ENCODE assay signal across 38 cellular contexts in the genomic region with DNA sequence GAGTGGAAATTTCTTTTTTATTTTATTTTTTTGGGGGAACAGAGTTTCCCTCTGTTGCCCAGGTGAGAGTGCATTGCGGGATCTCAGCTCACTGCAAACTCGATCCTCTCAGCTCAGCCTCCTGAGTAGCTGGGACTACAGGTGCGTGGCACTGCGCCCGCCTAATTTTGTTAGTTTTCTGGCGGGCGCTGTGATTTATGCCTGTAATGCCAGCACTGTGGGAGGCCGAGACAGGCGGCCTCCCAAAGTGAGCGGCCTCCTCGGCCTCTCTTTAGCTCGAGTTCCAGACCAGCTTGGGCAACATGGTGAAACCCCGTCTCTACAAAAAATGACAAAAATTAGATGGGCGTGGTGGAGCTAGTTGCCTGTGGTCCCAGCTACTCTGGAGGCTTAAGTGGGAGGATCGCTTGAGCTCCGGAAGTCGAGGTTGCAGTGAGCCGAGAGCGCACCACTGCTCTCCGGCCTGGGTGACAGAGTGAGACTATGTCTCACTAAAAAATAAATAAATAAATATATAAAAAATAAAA. TPM values are rescaled to one million over a fixed set of nuclear protein-coding genes. Genes with fewer than 3 reads are reported as not detected.
"Had no signal": no experiment of that assay in that cellular context is flagged by ENCODE, and none has a peak within 500 bp of the region (broad histone marks: within the 10 kb centered on the region; RNA-seq: fewer than 3 reads in every experiment).

No MANE protein-coding gene starts in this region.

- H3K27ac Mint-ChIP-seq: activated CD8-positive, alpha-beta T cell treated with anti-CD3 and anti-CD28 coated beads for 36 hours; activated T-helper 2 cell treated with anti-CD3 and anti-CD28 coated beads, Interferon-gamma antibody, Interleukin-2, Interleukin-4, amounts not matched to agents 10 μg/mL and 5 μg/mL and 100 μg/mL, durations not matched to agents 14 hours and 24 hours and 36 hours; stimulated activated naive B cell treated with anti-CD40 and anti-IgM and Interleukin-4, amounts not matched to agents 10 μg/mL and 1 μg/mL and 100 μg/mL, for 72 hours had no signal

- H3K9me3 ChIP-seq: gastroesophageal sphincter, mucosa of descending colon, pancreas, prostate gland, sigmoid colon, suprapubic skin, tibial artery had no signal

- H3K27me3 Mint-ChIP-seq: activated B cell treated with CpG ODN at 0.5 μM for 24 hours; activated CD8-positive, alpha-beta T cell treated with anti-CD3 and anti-CD28 coated beads for 36 hours; activated naive CD8-positive, alpha-beta T cell; stimulated activated naive B cell treated with anti-CD40 and anti-IgM and Interleukin-4, amounts not matched to agents 10 μg/mL and 1 μg/mL and 100 μg/mL, for 72 hours had no signal

- H3K4me3 ChIP-seq: gastroesophageal sphincter, mucosa of descending colon, pancreas, prostate gland, sigmoid colon, suprapubic skin, tibial artery had no signal

- H3K4me3 Mint-ChIP-seq: stimulated activated naive B cell treated with anti-CD40 and anti-IgM and Interleukin-4, amounts not matched to agents 10 μg/mL and 1 μg/mL and 100 μg/mL, for 72 hours had no signal

- ATAC-seq: activated CD8-positive, alpha-beta T cell treated with anti-CD3 and anti-CD28 coated beads for 36 hours; activated T-cell treated with anti-CD3 and anti-CD28 coated beads, Interleukin-2, amount 50 U/mL, for 4 hours; gastroesophageal sphincter; left cardiac atrium; left ventricle myocardium superior; mucosa of descending colon; pancreas; stimulated activated naive B cell treated with anti-CD40 and anti-IgM and Interleukin-4, amounts not matched to agents 10 μg/mL and 1 μg/mL and 100 μg/mL, for 72 hours had no signal

- DNase-seq: activated B cell treated with CpG ODN at 0.5 μM for 24 hours; activated CD4-positive, alpha-beta T cell treated with anti-CD3 and anti-CD28 coated beads, Interleukin-2, amount 50 U/mL, for 1 hour; activated CD8-positive, alpha-beta T cell treated with anti-CD3 and anti-CD28 coated beads for 36 hours; activated T-cell treated with anti-CD3 and anti-CD28 coated beads, Interleukin-2, amount 50 U/mL, for 4 hours; anterior cingulate cortex; cortex of kidney; hippocampal formation; left cardiac atrium; left ventricle myocardium superior; mucosa of descending colon; nucleus accumbens; pancreas; sigmoid colon; small intestine; stimulated activated CD4-positive, alpha-beta T cell treated with anti-CD3 and anti-CD28 coated beads, Interleukin-1b, Interleukin-23, amount 100 ng/mL, for 48 hours; stimulated activated CD4-positive, alpha-beta T cell treated with anti-CD3 and anti-CD28 coated beads, Interleukin-4, amount 100 ng/mL, for 4 hours; stimulated activated CD8-positive, alpha-beta memory T cell treated with anti-CD3 and anti-CD28 coated beads, Interleukin-4, amount 100 ng/mL, for 48 hours; stimulated activated naive B cell treated with anti-CD40 and anti-IgM and Interleukin-4, amounts not matched to agents 10 μg/mL and 1 μg/mL and 100 μg/mL, for 72 hours; T-helper 2 cell; tibial artery had no signal

- H3K27me3 ChIP-seq: gastroesophageal sphincter, pancreas, sigmoid colon, suprapubic skin, tibial artery had no signal

- H3K9me3 Mint-ChIP-seq: activated B cell treated with CpG ODN at 0.5 μM for 24 hours; activated CD8-positive, alpha-beta T cell treated with anti-CD3 and anti-CD28 coated beads for 36 hours; activated T-cell treated with anti-CD3 and anti-CD28 coated beads, Interleukin-2, amount 50 U/mL, for 4 hours; activated T-helper 2 cell treated with anti-CD3 and anti-CD28 coated beads, Interferon-gamma antibody, Interleukin-2, Interleukin-4, amounts not matched to agents 10 μg/mL and 5 μg/mL and 100 μg/mL, durations not matched to agents 14 hours and 24 hours and 36 hours; stimulated activated naive B cell treated with anti-CD40 and anti-IgM and Interleukin-4, amounts not matched to agents 10 μg/mL and 1 μg/mL and 100 μg/mL, for 72 hours had no signal

- H3K36me3 ChIP-seq: gastroesophageal sphincter, pancreas, prostate gland, sigmoid colon, suprapubic skin, tibial artery had no signal

- H3K36me3 Mint-ChIP-seq: activated naive CD8-positive, alpha-beta T cell had no signal

- H3K27ac ChIP-seq: gastroesophageal sphincter, pancreas, prostate gland, sigmoid colon, suprapubic skin, tibial artery had no signal

RNA-seq across cellular contexts. Expression of gene RNU11, which starts 22.9 kb away (rescaled TPM):
- total RNA-seq: activated B cell treated with CpG ODN at 0.5 μM for 24 hours; activated CD8-positive, alpha-beta T cell treated with anti-CD3 and anti-CD28 coated beads for 36 hours; activated T-cell treated with anti-CD3 and anti-CD28 coated beads, Interleukin-2, amount 50 U/mL, for 4 hours; activated T-helper 2 cell treated with anti-CD3 and anti-CD28 coated beads, Interferon-gamma antibody, Interleukin-2, Interleukin-4, amounts not matched to agents 10 μg/mL and 5 μg/mL and 100 μg/mL, durations not matched to agents 14 hours and 24 hours and 36 hours; cardiac septum; cerebellum; endothelial cell of umbilical vein; fibroblast of lung; fibroblast of villous mesenchyme; gastroesophageal sphincter; left cardiac atrium; left ventricle myocardium superior; lung microvascular endothelial cell; mesenteric fat pad; mucosa of descending colon; myocyte; pancreas; prostate gland; sigmoid colon; suprapubic skin; urinary bladder had no signal
- polyA plus RNA-seq: adipose tissue, endothelial cell of umbilical vein, esophagus, fibroblast of lung, keratinocyte, neural cell, pancreas, sigmoid colon, small intestine, urinary bladder had no signal
